In the genomic region with DNA sequence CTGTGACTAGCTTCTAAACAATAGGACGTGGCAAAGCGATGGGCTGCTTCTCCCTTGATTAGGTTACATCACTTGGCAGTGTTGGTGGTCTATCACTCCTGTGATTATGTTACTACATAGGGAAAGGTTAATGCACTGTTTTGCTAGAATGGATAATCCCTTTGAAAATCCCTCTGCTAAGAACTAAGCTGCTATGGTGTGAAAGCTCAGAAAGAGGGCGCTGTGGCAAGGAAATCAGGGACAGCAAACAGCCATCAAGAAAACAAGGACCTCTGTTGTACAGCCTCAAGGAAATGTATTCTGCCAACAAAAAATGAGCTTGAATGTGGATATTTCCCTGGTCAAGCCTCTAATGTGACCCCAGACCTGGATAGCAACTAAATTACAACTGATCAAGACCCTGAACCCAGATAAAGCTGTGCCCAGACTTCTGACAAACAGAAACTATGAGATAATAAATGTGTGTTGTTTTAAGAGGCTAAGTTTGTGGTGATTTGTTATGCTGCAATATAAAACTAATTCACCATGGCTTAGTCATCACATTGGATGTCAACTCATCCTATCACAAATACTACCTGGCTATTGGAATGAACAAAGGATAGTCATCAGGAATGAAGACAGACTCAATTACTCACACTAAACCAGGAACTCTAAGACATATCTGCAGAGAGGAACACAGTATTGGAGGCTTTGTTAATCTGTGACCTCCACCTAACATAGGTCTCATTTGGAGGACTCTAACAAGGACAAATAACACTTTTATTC, we compare ENCODE assay signal across 9 cellular contexts.
DNase-seq lines count a peak whose midpoint lies in the region; ATAC-seq and TF ChIP-seq lines count a peak whose summit lies in the region.
"Had no signal": no experiment of that assay in that cellular context is flagged by ENCODE, and none has a peak within 500 bp of the region (broad histone marks: within the 10 kb centered on the region; RNA-seq: fewer than 3 reads in every experiment).

No MANE protein-coding gene starts in this region.

- no peak overlapping the region; the same call in 2 of the 3 replicates for H2BK15ac ChIP-seq in IMR-90 (ENCODE audit: low read depth, low read length)

- H3K79me1 ChIP-seq in IMR-90 (ENCODE audit: low read depth in 1 of 2, low read length in 2 of 2), result no peaks in the 10 kb centered on the region

- no peak overlapping the region for H2BK20ac ChIP-seq in IMR-90 (ENCODE audit: low read depth, low read length)

- dilution Hi-C loops in IMR-90 (cut with HindIII; ENCODE audit: low sequenced_read_pairs, unreplicated experiment), result no loop called here

- H3K4me3 ChIP-seq in IMR-90 (ENCODE audit: insufficient read depth, low read depth, low read length) (no peak overlapping the region), lower lobe of right lung (no peak overlapping the region)

- in situ Hi-C loops in IMR-90 (cut with MboI; ENCODE audit: low sequenced_read_pairs), result no loop called here

- BruUV-seq in IMR-90 (replicated peaks; lab: Mats Ljungman, UMichigan), result no TSS peak

- DNase-seq in DMS53 (lab: John Stamatoyannopoulos, UW) (peak; percentile 83), IMR-90 (peak; percentile 36), astrocyte of the hippocampus (ENCODE audit: low read depth, low spot score) (peak; percentile 53), lower lobe of right lung (no peak), NCI-H1092 treated with DMSO at 0.1 percent for 48 hours (lab: John Stamatoyannopoulos, UW) (no peak)
- DNase-seq: naive thymus-derived CD4-positive, alpha-beta T cell had no signal

- H3K4me1 ChIP-seq in IMR-90 (ENCODE audit: control insufficient read depth, insufficient read depth, low read length), result no peaks in the 10 kb centered on the region
- no peaks in the 10 kb centered on the region for H3K4me1 ChIP-seq in lower lobe of right lung

- H2AFZ ChIP-seq in IMR-90 (replicated peaks; ENCODE audit: low read length, poor library complexity), result no peak overlapping the region

- no peak overlapping the region for H2AK5ac ChIP-seq in IMR-90 (ENCODE audit: low read depth, low read length)

- TF ChIP-seq POLR2A in IMR-90 (IDR thresholded peaks at IDR 0.05; ENCODE audit: low read depth, low read length), result no peak

- H3K56ac ChIP-seq in IMR-90 (ENCODE audit: extremely low read depth, insufficient read depth, low read length), result no peak overlapping the region

- no peak overlapping the region; the same call in 1 of the 2 replicates for H3K4me2 ChIP-seq in IMR-90 (ENCODE audit: low read depth, low read length)

- POLR2A ChIA-PET in IMR-90 (lab: Charles Lee; ENCODE audit: unreplicated experiment), result no interaction called here

- CTCF ChIA-PET in IMR-90 (lab: Yijun Ruan, JAX), result interaction anchor here (0.5 to 1.7 kb wide), 7 partner anchors 12 to 746 kb away, joined by 3 to 5 read pairs (median 3); no protein-coding TSS in a partner anchor

- TF ChIP-seq RAD21 in IMR-90 (IDR thresholded peaks at IDR 0.05; ENCODE audit: low read length), result peak; percentile 33; the same call in 1 of the 2 replicates

- H2BK120ac ChIP-seq in IMR-90 (ENCODE audit: low read depth, low read length), result no peak overlapping the region

- H3K9me3 ChIP-seq in IMR-90 (ENCODE audit: control insufficient read depth, insufficient read depth, low read length) (no peaks in the 10 kb centered on the region), lower lobe of right lung (no peaks in the 10 kb centered on the region)

- H2AK9ac ChIP-seq in IMR-90 (replicated peaks; ENCODE audit: low read depth, low read length, poor library complexity), result no peak overlapping the region

- ATAC-seq in IMR-90 (ENCODE audit: low read depth) (peak; percentile 76), lower lobe of right lung (peak in 1 of 2 donors; percentile 69), HG02623 (IDR thresholded peaks at IDR 0.05; ENCODE audit: unreplicated experiment) (no peak), GM21619 (IDR thresholded peaks at IDR 0.05; ENCODE audit: unreplicated experiment) (no peak), GM19023 (IDR thresholded peaks at IDR 0.05; ENCODE audit: unreplicated experiment) (no peak)
- ATAC-seq: naive thymus-derived CD4-positive, alpha-beta T cell had no signal

- H3K9ac ChIP-seq in IMR-90 (ENCODE audit: low read depth, low read length), result no peak overlapping the region

- no peak overlapping the region for H2BK5ac ChIP-seq in IMR-90 (ENCODE audit: low read depth, low read length, poor library complexity, severe bottlenecking)

- intact Hi-C loops in IMR-90 (cut with micrococcal nuclease) (no loop called here), lower lobe of right lung (cut with DNase I) (no loop called here)

- H3K9me1 ChIP-seq in IMR-90 (ENCODE audit: insufficient read depth, low read length), result no peaks in the 10 kb centered on the region

- no peak overlapping the region for H4K91ac ChIP-seq in IMR-90 (ENCODE audit: insufficient read depth, low read depth, low read length)

- H3K27me3 ChIP-seq in IMR-90 (ENCODE audit: control insufficient read depth, insufficient read depth, low read length), result no peaks in the 10 kb centered on the region
- H3K27me3 ChIP-seq in lower lobe of right lung (ENCODE audit: low read depth), result no peaks in the 10 kb centered on the region

- H3K23ac ChIP-seq in IMR-90 (ENCODE audit: low read depth, low read length), result no peak overlapping the region

- WGBS in IMR-90 (ENCODE audit: extremely low coverage in 2 of 2, insufficient read length in 1 of 2), 2 experiments, result no CpG with 5 or more reads among the region's 3 CpGs

- H4K5ac ChIP-seq in IMR-90 (ENCODE audit: low read depth, low read length), result no peak overlapping the region

- no peak overlapping the region for H3K18ac ChIP-seq in IMR-90 (ENCODE audit: low read depth, low read length)

- no peaks in the 10 kb centered on the region for H4K20me1 ChIP-seq in IMR-90 (ENCODE audit: insufficient read depth, low read length)

- no peak overlapping the region for H3K27ac ChIP-seq in IMR-90 (ENCODE audit: insufficient read depth, low read length)
- H3K27ac ChIP-seq in lower lobe of right lung, result no peak overlapping the region

- H3K14ac ChIP-seq in IMR-90 (replicated peaks; ENCODE audit: low read depth, low read length), result no peak overlapping the region

- H4K8ac ChIP-seq in IMR-90 (ENCODE audit: low read depth in 2 of 2, low read length in 2 of 2), result no peak overlapping the region

- no peaks in the 10 kb centered on the region for H3K36me3 ChIP-seq in IMR-90 (ENCODE audit: control insufficient read depth, insufficient read depth, low read length)
- H3K36me3 ChIP-seq in lower lobe of right lung, result no peaks in the 10 kb centered on the region

- H3K4ac ChIP-seq in IMR-90 (ENCODE audit: low read depth, low read length), result no peak overlapping the region

- TF ChIP-seq CTCF in IMR-90 (conservative IDR thresholded peaks at IDR 0.05; ENCODE audit: low read depth, low read length), result peak; percentile 43
- peak; percentile 31 for TF ChIP-seq CTCF in lower lobe of right lung (IDR thresholded peaks at IDR 0.05)

TF ChIP-seq in IMR-90, 13 proteins besides CTCF, POLR2A, EP300 and RAD21:
- TF ChIP-seq MAFK (IDR thresholded peaks at IDR 0.05; ENCODE audit: low read depth, low read length) (no peak), CHD1 (IDR thresholded peaks at IDR 0.05; ENCODE audit: low read depth, low read length) (no peak), RFX5 (IDR thresholded peaks at IDR 0.05; ENCODE audit: low read depth, low read length) (no peak), NFE2L2 (IDR thresholded peaks at IDR 0.05; ENCODE audit: low read depth, low read length) (no peak), MAZ (IDR thresholded peaks at IDR 0.05; ENCODE audit: borderline replicate concordance, low read depth, low read length) (no peak), BHLHE40 (IDR thresholded peaks at IDR 0.05; ENCODE audit: low read depth, low read length) (no peak), FOS (IDR thresholded peaks at IDR 0.05; ENCODE audit: low read depth, low read length) (no peak)
- TF ChIP-seq, protein P1, sequence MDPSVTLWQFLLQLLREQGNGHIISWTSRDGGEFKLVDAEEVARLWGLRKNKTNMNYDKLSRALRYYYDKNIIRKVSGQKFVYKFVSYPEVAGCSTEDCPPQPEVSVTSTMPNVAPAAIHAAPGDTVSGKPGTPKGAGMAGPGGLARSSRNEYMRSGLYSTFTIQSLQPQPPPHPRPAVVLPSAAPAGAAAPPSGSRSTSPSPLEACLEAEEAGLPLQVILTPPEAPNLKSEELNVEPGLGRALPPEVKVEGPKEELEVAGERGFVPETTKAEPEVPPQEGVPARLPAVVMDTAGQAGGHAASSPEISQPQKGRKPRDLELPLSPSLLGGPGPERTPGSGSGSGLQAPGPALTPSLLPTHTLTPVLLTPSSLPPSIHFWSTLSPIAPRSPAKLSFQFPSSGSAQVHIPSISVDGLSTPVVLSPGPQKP (IDR thresholded peaks at IDR 0.05; ENCODE audit: borderline replicate concordance, low read depth, low read length), result no peak

Comparison
In these comparisons a context has a peak if more than half of its experiments do, and no peak if none do; other contexts are left out.
1. DNase-seq: peak in DMS53 (single experiment), IMR-90 (single experiment) and astrocyte of the hippocampus (single experiment); none in lower lobe of right lung (single experiment) and NCI-H1092 treated with DMSO at 0.1 percent for 48 hours (single experiment).